In the genomic region with DNA sequence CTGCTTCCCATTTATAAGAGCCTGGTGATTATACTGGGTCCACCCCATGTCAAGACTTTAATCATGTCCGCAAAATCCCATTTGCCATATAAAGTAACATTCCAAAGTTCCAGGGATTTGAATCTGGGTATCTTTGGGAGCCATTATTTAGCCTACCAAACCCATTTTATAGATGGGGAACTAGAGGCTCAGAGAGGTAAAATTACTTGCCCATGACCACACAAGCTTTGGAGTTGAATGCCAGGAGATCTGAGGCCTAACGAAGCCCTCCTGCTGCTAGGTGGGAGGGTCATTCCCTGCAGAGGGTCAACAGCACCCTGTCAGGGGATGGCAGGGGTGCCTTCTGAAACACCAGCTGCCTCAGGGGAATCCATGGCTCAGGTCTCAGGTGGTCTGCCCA, we compare ENCODE assay signal across 24 cellular contexts. TPM values are rescaled to one million over a fixed set of nuclear protein-coding genes. Genes with fewer than 3 reads are reported as not detected.
DNase-seq lines count a peak whose midpoint lies in the region; ATAC-seq and TF ChIP-seq lines count a peak whose summit lies in the region.
"Had no signal": no experiment of that assay in that cellular context is flagged by ENCODE, and none has a peak within 500 bp of the region (broad histone marks: within the 10 kb centered on the region; RNA-seq: fewer than 3 reads in every experiment).

No MANE protein-coding gene starts in this region.

- 63 to 100% methylated on average over 1 to 2 of the region's 2 CpGs for WGBS in transverse colon (ENCODE audit: low coverage in 1 of 2), 2 donors

- H3K9me3 ChIP-seq in WERI-Rb-1 (ENCODE audit: severe bottlenecking) (no peaks in the 10 kb centered on the region), transverse colon (no peaks in the 10 kb centered on the region)
- H3K9me3 ChIP-seq: BLaER1, Caco-2, Peyer's patch, SJSA1 had no signal

- intact Hi-C loops in transverse colon (cut with DNase I; ENCODE audit: low total_unique reads), result loop anchor here (5.0 to 10.0 kb wide), 2 partner anchors 84 to 257 kb away; partner anchors contain the start of gene TEX53

- H3K27me3 ChIP-seq in WERI-Rb-1 (ENCODE audit: insufficient read depth, low read depth, severe bottlenecking), result no peaks in the 10 kb centered on the region
- no peaks in the 10 kb centered on the region for H3K27me3 ChIP-seq in transverse colon
- H3K27me3 ChIP-seq in brain microvascular endothelial cell (replicated peaks), result no peaks in the 10 kb centered on the region
- H3K27me3 ChIP-seq: BLaER1, Peyer's patch, SJSA1 had no signal

- peaks cover 16 to 20% (median 18%) of the 10 kb centered on the region in 3 donors for H3K4me1 Mint-ChIP-seq in IgD-negative memory B cell
- H3K4me1 Mint-ChIP-seq in naive thymus-derived CD8-positive, alpha-beta T cell, result peaks cover 13 to 35% (median 27%) of the 10 kb centered on the region in 4 donors
- H3K4me1 Mint-ChIP-seq in T-helper 2 cell treated with Interferon-gamma antibody and Interleukin-4, amounts not matched to agents 5 μg/mL and 100 μg/mL, for 36 hours (ENCODE audit: low read depth), result peaks cover 20% of the 10 kb centered on the region

- ATAC-seq in naive thymus-derived CD8-positive, alpha-beta T cell, result no peak
- ATAC-seq: GM12878 had no signal

- H3K27ac ChIP-seq in WERI-Rb-1, result peak overlapping the region; percentile 85
- H3K27ac ChIP-seq in transverse colon, result peak overlapping the region; percentile 50 to 63 (median 54)
- no peak overlapping the region for H3K27ac ChIP-seq in brain microvascular endothelial cell
- H3K27ac ChIP-seq: BLaER1, HL-60, KMS-11, SJSA1 had no signal

- no peak for TF ChIP-seq POLR2A in transverse colon (IDR thresholded peaks at IDR 0.05)

- H3K27me3 Mint-ChIP-seq in IgD-negative memory B cell, result peaks cover 5% of the 10 kb centered on the region
- no peaks in the 10 kb centered on the region for H3K27me3 Mint-ChIP-seq in naive thymus-derived CD8-positive, alpha-beta T cell
- no peaks in the 10 kb centered on the region for H3K27me3 Mint-ChIP-seq in T-helper 2 cell treated with Interferon-gamma antibody and Interleukin-4, amounts not matched to agents 5 μg/mL and 100 μg/mL, for 36 hours (ENCODE audit: low read depth)
- H3K27me3 Mint-ChIP-seq: CD4-positive, alpha-beta memory T cell had no signal

- peak overlapping the region in 2 of 3 donors; percentile 30 to 39 for H3K27ac Mint-ChIP-seq in IgD-negative memory B cell
- peak overlapping the region in 7 of 10 donors; percentile 1 to 73 (median 46) for H3K27ac Mint-ChIP-seq in naive thymus-derived CD8-positive, alpha-beta T cell
- H3K27ac Mint-ChIP-seq in T-helper 2 cell treated with Interferon-gamma antibody and Interleukin-4, amounts not matched to agents 5 μg/mL and 100 μg/mL, for 36 hours, result no peak overlapping the region

- POLR2A ChIA-PET in naive thymus-derived CD8-positive, alpha-beta T cell (lab: Charles Lee), result interaction anchor here (9.1 to 34.1 kb wide), 2 partner anchors 16 to 46 kb away, joined by 214 to 1589 read pairs; partner anchors contain the start of gene AKNA

- H3K4me3 ChIP-seq in WERI-Rb-1 (ENCODE audit: low read depth, low read length) (no peak overlapping the region), transverse colon (no peak overlapping the region), brain microvascular endothelial cell (ENCODE audit: low read depth, low read length) (no peak overlapping the region)
- H3K4me3 ChIP-seq: BLaER1, GM12878, Peyer's patch, SJSA1 had no signal

- in situ Hi-C loops in transverse colon (cut with MboI; ENCODE audit: low pct_ligation_motif_present in 1 of 4, low pct_unique_long_range_greater_than_20kb in 1 of 4, low sequenced_read_pairs in 3 of 4) (loop anchor here in 3 of 4 donors (10.0 to 25.0 kb wide), 4 partner anchors 104 to 614 kb away; partner anchors contain the start of genes TEX53 (in 2 of the 3) and WHRN (in 1 of the 3)), brain microvascular endothelial cell (cut with HindIII; ENCODE audit: low pct_ligation_motif_present, low sequenced_read_pairs) (no loop called here)

- no peaks in the 10 kb centered on the region for H3K9me3 Mint-ChIP-seq in IgD-negative memory B cell
- no peaks in the 10 kb centered on the region for H3K9me3 Mint-ChIP-seq in naive thymus-derived CD8-positive, alpha-beta T cell
- no peaks in the 10 kb centered on the region for H3K9me3 Mint-ChIP-seq in T-helper 2 cell treated with Interferon-gamma antibody and Interleukin-4, amounts not matched to agents 5 μg/mL and 100 μg/mL, for 36 hours
- H3K9me3 Mint-ChIP-seq: CD4-positive, alpha-beta memory T cell; H9 had no signal

- DNase-seq in WERI-Rb-1 (no peak), transverse colon (no peak), brain microvascular endothelial cell (no peak), NOMO-1 treated with dmso at 0.1 percent for 144 hours (lab: John Stamatoyannopoulos, UW; ENCODE audit: unreplicated experiment) (no peak)
- DNase-seq in naive thymus-derived CD8-positive, alpha-beta T cell, result no peak
- DNase-seq in T-helper 2 cell treated with Interferon-gamma antibody and Interleukin-4, amounts not matched to agents 5 μg/mL and 100 μg/mL, for 36 hours (ENCODE audit: low spot score), result no peak
- DNase-seq: CD4-positive, alpha-beta memory T cell; DMS 273 treated with DMSO at 0.1 percent for 48 hours; DMS79 treated with DMSO at 0.1 percent for 48 hours; H9; NCI-H1105; NCI-H2081; NCI-H2171; NCI-H345; NCI-H524 treated with DMSO at 0.1 percent for 48 hours; NCI-H82 had no signal

- peaks cover 4% of the 10 kb centered on the region for H3K36me3 Mint-ChIP-seq in IgD-negative memory B cell
- H3K36me3 Mint-ChIP-seq in naive thymus-derived CD8-positive, alpha-beta T cell, result no peaks in the 10 kb centered on the region
- peaks cover 10% of the 10 kb centered on the region for H3K36me3 Mint-ChIP-seq in T-helper 2 cell treated with Interferon-gamma antibody and Interleukin-4, amounts not matched to agents 5 μg/mL and 100 μg/mL, for 36 hours (ENCODE audit: low read depth)

- H3K4me1 ChIP-seq in transverse colon, result peaks cover 4 to 36% (median 24%) of the 10 kb centered on the region in 4 donors

- TF ChIP-seq EP300 in transverse colon (IDR thresholded peaks at IDR 0.05; ENCODE audit: low read depth), result no peak

- peak overlapping the region in 1 of 4 donors; percentile 39 for H3K4me3 Mint-ChIP-seq in IgD-negative memory B cell
- H3K4me3 Mint-ChIP-seq in naive thymus-derived CD8-positive, alpha-beta T cell, result no peak overlapping the region
- H3K4me3 Mint-ChIP-seq in T-helper 2 cell treated with Interferon-gamma antibody and Interleukin-4, amounts not matched to agents 5 μg/mL and 100 μg/mL, for 36 hours, result no peak overlapping the region
- H3K4me3 Mint-ChIP-seq: H9 had no signal

- TF ChIP-seq CTCF in WERI-Rb-1 (IDR thresholded peaks at IDR 0.05; ENCODE audit: low read depth, low read length) (no peak), transverse colon (IDR thresholded peaks at IDR 0.05) (no peak), brain microvascular endothelial cell (IDR thresholded peaks at IDR 0.05; ENCODE audit: low read depth, low read length, missing control alignments) (no peak)

- H3K36me3 ChIP-seq in WERI-Rb-1, result peaks cover 12% of the 10 kb centered on the region
- H3K36me3 ChIP-seq in transverse colon, result no peaks in the 10 kb centered on the region
- no peaks in the 10 kb centered on the region for H3K36me3 ChIP-seq in brain microvascular endothelial cell (replicated peaks)
- H3K36me3 ChIP-seq: Peyer's patch, SJSA1 had no signal

RNA-seq across cellular contexts. Expression of gene AKNA, which starts 13.0 kb away (rescaled TPM):
- 25.4 TPM for polyA plus RNA-seq in IgD-negative memory B cell
- total RNA-seq in naive thymus-derived CD8-positive, alpha-beta T cell, result 100 to 1,000 TPM; 425 to 430 TPM
- polyA plus RNA-seq in naive thymus-derived CD8-positive, alpha-beta T cell, result 10 to 100 TPM; 12.7 to 31.6 (median 21.3) TPM
- total RNA-seq in transverse colon, result 10 to 100 TPM; 34.8 to 63.2 (median 48.6) TPM

Comparison
In these comparisons a context has a peak if more than half of its experiments do, and no peak if none do; other contexts are left out.
1. RNA of gene AKNA, which starts 13.0 kb away (total RNA-seq): 425 to 430 TPM in naive thymus-derived CD8-positive, alpha-beta T cell; 34.8 to 63.2 TPM in transverse colon; every median in the first group is over 4 times any median in the second.